In the genomic region with DNA sequence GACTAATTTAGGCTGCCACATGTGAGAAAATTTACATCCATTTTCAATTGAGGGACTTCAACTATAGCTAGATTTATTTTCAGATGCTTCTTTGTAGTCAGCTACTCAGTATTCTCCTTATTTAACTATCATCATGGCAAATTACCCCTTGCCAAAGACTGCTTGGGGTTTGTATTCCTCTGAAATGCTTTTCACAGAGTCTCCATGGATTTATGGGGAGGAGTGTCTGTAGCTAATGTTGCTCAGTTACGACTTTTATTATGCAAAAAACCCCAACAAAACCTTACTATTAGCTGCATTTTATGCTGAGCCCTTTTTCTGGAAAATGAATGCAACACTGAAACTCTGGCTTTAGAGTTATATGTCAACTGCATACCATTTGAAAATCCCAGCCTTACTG, we compare ENCODE assay signal across 1 cellular context.
TF ChIP-seq lines count a peak whose summit lies in the region.

No MANE protein-coding gene starts in this region.

TF ChIP-seq in GM23338, 12 proteins besides CTCF, POLR2A, EP300 and RAD21 (continued from another document):
- TF ChIP-seq, protein P1, sequence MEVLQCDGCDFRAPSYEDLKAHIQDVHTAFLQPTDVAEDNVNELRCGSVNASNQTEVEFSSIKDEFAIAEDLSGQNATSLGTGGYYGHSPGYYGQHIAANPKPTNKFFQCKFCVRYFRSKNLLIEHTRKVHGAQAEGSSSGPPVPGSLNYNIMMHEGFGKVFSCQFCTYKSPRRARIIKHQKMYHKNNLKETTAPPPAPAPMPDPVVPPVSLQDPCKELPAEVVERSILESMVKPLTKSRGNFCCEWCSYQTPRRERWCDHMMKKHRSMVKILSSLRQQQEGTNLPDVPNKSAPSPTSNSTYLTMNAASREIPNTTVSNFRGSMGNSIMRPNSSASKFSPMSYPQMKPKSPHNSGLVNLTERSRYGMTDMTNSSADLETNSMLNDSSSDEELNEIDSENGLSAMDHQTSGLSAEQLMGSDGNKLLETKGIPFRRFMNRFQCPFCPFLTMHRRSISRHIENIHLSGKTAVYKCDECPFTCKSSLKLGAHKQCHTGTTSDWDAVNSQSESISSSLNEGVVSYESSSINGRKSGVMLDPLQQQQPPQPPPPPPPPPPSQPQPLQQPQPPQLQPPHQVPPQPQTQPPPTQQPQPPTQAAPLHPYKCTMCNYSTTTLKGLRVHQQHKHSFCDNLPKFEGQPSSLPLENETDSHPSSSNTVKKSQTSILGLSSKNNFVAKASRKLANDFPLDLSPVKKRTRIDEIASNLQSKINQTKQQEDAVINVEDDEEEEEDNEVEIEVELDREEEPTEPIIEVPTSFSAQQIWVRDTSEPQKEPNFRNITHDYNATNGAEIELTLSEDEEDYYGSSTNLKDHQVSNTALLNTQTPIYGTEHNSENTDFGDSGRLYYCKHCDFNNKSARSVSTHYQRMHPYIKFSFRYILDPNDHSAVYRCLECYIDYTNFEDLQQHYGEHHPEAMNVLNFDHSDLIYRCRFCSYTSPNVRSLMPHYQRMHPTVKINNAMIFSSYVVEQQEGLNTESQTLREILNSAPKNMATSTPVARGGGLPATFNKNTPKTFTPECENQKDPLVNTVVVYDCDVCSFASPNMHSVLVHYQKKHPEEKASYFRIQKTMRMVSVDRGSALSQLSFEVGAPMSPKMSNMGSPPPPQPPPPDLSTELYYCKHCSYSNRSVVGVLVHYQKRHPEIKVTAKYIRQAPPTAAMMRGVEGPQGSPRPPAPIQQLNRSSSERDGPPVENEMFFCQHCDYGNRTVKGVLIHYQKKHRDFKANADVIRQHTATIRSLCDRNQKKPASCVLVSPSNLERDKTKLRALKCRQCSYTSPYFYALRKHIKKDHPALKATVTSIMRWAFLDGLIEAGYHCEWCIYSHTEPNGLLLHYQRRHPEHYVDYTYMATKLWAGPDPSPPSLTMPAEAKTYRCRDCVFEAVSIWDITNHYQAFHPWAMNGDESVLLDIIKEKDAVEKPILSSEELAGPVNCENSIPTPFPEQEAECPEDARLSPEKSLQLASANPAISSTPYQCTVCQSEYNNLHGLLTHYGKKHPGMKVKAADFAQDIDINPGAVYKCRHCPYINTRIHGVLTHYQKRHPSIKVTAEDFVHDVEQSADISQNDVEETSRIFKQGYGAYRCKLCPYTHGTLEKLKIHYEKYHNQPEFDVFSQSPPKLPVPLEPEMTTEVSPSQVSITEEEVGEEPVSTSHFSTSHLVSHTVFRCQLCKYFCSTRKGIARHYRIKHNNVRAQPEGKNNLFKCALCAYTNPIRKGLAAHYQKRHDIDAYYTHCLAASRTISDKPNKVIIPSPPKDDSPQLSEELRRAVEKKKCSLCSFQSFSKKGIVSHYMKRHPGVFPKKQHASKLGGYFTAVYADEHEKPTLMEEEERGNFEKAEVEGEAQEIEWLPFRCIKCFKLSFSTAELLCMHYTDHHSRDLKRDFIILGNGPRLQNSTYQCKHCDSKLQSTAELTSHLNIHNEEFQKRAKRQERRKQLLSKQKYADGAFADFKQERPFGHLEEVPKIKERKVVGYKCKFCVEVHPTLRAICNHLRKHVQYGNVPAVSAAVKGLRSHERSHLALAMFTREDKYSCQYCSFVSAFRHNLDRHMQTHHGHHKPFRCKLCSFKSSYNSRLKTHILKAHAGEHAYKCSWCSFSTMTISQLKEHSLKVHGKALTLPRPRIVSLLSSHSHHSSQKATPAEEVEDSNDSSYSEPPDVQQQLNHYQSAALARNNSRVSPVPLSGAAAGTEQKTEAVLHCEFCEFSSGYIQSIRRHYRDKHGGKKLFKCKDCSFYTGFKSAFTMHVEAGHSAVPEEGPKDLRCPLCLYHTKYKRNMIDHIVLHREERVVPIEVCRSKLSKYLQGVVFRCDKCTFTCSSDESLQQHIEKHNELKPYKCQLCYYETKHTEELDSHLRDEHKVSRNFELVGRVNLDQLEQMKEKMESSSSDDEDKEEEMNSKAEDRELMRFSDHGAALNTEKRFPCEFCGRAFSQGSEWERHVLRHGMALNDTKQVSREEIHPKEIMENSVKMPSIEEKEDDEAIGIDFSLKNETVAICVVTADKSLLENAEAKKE (CRISPR knock-in tag; IDR thresholded peaks at IDR 0.05): no peak
- TF ChIP-seq CREB1 (CRISPR knock-in tag; IDR thresholded peaks at IDR 0.05; ENCODE audit: low read depth) (no peak), POLR2AphosphoS5 (IDR thresholded peaks at IDR 0.05; ENCODE audit: low read depth) (no peak), EZH2phosphoT487 (IDR thresholded peaks at IDR 0.05; ENCODE audit: unreplicated experiment) (no peak), STAT1 (IDR thresholded peaks at IDR 0.05; ENCODE audit: unreplicated experiment) (no peak), ZNF114 (CRISPR knock-in tag; IDR thresholded peaks at IDR 0.05) (no peak), EZH2 (IDR thresholded peaks at IDR 0.05; ENCODE audit: low read depth, unreplicated experiment) (no peak)
- TF ChIP-seq, protein P2, sequence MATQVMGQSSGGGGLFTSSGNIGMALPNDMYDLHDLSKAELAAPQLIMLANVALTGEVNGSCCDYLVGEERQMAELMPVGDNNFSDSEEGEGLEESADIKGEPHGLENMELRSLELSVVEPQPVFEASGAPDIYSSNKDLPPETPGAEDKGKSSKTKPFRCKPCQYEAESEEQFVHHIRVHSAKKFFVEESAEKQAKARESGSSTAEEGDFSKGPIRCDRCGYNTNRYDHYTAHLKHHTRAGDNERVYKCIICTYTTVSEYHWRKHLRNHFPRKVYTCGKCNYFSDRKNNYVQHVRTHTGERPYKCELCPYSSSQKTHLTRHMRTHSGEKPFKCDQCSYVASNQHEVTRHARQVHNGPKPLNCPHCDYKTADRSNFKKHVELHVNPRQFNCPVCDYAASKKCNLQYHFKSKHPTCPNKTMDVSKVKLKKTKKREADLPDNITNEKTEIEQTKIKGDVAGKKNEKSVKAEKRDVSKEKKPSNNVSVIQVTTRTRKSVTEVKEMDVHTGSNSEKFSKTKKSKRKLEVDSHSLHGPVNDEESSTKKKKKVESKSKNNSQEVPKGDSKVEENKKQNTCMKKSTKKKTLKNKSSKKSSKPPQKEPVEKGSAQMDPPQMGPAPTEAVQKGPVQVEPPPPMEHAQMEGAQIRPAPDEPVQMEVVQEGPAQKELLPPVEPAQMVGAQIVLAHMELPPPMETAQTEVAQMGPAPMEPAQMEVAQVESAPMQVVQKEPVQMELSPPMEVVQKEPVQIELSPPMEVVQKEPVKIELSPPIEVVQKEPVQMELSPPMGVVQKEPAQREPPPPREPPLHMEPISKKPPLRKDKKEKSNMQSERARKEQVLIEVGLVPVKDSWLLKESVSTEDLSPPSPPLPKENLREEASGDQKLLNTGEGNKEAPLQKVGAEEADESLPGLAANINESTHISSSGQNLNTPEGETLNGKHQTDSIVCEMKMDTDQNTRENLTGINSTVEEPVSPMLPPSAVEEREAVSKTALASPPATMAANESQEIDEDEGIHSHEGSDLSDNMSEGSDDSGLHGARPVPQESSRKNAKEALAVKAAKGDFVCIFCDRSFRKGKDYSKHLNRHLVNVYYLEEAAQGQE (IDR thresholded peaks at IDR 0.05; ENCODE audit: unreplicated experiment): no peak
- TF ChIP-seq, protein P3, sequence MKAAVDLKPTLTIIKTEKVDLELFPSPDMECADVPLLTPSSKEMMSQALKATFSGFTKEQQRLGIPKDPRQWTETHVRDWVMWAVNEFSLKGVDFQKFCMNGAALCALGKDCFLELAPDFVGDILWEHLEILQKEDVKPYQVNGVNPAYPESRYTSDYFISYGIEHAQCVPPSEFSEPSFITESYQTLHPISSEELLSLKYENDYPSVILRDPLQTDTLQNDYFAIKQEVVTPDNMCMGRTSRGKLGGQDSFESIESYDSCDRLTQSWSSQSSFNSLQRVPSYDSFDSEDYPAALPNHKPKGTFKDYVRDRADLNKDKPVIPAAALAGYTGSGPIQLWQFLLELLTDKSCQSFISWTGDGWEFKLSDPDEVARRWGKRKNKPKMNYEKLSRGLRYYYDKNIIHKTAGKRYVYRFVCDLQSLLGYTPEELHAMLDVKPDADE (IDR thresholded peaks at IDR 0.05): no peak
